ENCODE assay signal across 12 cellular contexts in genomic region chr3:197784019-197784585, GRCh38.
"Had no signal": no experiment of that assay in that cellular context is flagged by ENCODE, and none has a peak within 500 bp of the region (broad histone marks: within the 10 kb centered on the region; RNA-seq: fewer than 3 reads in every experiment).

No MANE protein-coding gene starts in this region.

- H3K4me3 ChIP-seq: cardiac muscle cell, left lung, thyroid gland, vagina had no signal

- H3K4me3 Mint-ChIP-seq: activated T-cell treated with anti-CD3 and anti-CD28 coated beads, Interleukin-2, amount 50 U/mL, for 4 hours had no signal

- H3K4me1 ChIP-seq: left lung, thyroid gland, vagina had no signal

- DNase-seq: activated CD4-positive, alpha-beta T cell treated with anti-CD3 and anti-CD28 coated beads for 48 hours; activated T-cell treated with anti-CD3 and anti-CD28 coated beads, Interleukin-2, amount 50 U/mL, for 4 hours; foreskin melanocyte; islet precursor cell; left lung; mesendoderm; retina; stimulated activated CD4-positive, alpha-beta T cell treated with anti-CD3 and anti-CD28 coated beads, Interleukin-4, amount 100 ng/mL, for 1 hour; thyroid gland had no signal

- H3K9me3 ChIP-seq: left lung, neutrophil, thyroid gland, vagina had no signal

- H3K9me3 Mint-ChIP-seq: activated T-cell treated with anti-CD3 and anti-CD28 coated beads, Interleukin-2, amount 50 U/mL, for 4 hours had no signal

- H3K27me3 ChIP-seq: cardiac muscle cell, left lung, neutrophil, thyroid gland, vagina had no signal

- H3K27ac ChIP-seq: cardiac muscle cell, left lung, neutrophil, thyroid gland, vagina had no signal

- ATAC-seq: activated T-cell treated with anti-CD3 and anti-CD28 coated beads, Interleukin-2, amount 50 U/mL, for 4 hours; left lung had no signal
